ENCODE assay signal across 1 cellular context in the genomic region with DNA sequence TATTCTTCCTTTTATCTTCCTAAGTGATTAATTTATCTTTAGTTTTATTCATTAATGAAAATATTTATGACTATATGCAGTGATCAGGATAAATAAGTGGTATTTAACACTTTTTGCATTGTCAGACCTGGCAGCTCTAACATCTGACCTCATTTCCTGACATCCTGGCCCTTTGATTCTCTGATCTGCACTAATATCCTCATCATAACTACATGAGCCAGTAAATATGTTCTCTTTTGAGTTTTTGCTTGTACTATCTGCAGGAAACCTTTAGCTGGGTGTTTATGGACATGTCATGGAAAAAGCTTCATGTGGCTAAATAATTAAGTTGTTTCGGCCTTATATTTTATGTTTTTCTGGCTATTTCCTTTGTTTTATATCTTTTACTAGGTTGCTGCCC.
TF ChIP-seq lines count a peak whose summit lies in the region.

No MANE protein-coding gene starts in this region.

TF ChIP-seq in WTC11, 78 proteins besides CTCF, POLR2A, EP300 and RAD21:
- no peak for TF ChIP-seq NR2C2 (CRISPR knock-in tag; IDR thresholded peaks at IDR 0.05)
- TF ChIP-seq, protein P1, sequence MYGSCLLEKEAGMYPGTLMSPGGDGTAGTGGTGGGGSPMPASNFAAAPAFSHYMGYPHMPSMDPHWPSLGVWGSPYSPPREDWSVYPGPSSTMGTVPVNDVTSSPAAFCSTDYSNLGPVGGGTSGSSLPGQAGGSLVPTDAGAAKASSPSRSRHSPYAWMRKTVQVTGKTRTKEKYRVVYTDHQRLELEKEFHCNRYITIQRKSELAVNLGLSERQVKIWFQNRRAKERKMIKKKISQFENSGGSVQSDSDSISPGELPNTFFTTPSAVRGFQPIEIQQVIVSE (CRISPR knock-in tag; IDR thresholded peaks at IDR 0.05; ENCODE audit: borderline replicate concordance) = no peak
- TF ChIP-seq, protein P2, sequence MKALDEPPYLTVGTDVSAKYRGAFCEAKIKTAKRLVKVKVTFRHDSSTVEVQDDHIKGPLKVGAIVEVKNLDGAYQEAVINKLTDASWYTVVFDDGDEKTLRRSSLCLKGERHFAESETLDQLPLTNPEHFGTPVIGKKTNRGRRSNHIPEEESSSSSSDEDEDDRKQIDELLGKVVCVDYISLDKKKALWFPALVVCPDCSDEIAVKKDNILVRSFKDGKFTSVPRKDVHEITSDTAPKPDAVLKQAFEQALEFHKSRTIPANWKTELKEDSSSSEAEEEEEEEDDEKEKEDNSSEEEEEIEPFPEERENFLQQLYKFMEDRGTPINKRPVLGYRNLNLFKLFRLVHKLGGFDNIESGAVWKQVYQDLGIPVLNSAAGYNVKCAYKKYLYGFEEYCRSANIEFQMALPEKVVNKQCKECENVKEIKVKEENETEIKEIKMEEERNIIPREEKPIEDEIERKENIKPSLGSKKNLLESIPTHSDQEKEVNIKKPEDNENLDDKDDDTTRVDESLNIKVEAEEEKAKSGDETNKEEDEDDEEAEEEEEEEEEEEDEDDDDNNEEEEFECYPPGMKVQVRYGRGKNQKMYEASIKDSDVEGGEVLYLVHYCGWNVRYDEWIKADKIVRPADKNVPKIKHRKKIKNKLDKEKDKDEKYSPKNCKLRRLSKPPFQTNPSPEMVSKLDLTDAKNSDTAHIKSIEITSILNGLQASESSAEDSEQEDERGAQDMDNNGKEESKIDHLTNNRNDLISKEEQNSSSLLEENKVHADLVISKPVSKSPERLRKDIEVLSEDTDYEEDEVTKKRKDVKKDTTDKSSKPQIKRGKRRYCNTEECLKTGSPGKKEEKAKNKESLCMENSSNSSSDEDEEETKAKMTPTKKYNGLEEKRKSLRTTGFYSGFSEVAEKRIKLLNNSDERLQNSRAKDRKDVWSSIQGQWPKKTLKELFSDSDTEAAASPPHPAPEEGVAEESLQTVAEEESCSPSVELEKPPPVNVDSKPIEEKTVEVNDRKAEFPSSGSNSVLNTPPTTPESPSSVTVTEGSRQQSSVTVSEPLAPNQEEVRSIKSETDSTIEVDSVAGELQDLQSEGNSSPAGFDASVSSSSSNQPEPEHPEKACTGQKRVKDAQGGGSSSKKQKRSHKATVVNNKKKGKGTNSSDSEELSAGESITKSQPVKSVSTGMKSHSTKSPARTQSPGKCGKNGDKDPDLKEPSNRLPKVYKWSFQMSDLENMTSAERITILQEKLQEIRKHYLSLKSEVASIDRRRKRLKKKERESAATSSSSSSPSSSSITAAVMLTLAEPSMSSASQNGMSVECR (CRISPR knock-in tag; IDR thresholded peaks at IDR 0.05; ENCODE audit: borderline replicate concordance) = no peak
- TF ChIP-seq, protein P3, sequence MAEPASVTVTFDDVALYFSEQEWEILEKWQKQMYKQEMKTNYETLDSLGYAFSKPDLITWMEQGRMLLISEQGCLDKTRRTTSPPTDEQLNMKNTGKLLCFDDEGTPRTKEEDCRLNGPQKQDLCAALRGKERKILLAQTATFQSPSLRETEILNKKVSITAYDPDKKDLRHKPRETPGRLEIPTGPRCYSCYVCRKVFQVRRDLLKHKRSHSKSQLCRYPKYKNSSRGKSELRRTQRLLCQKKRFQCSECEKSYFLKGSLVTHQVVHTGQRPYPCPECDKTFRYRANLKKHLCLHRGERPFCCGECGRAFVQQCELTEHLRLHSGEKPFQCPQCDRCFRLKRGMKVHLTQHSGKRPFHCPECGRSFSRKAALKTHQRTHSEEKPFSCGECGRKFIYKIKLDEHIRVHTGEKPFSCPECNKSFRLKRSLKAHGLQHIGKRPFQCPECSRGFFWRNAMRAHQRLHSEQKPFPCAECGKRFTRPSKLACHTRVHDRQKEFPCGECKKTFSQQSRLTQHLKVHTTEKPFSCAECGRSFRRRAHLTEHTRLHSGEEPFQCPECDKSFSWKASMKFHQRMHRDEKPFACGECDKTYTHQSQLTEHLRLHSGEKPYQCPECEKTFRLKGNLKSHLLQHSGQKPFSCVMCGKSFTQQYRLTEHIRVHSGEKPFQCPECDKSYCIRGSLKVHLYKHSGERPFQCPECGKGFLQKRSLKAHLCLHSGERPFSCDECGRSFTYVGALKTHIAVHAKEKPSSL (CRISPR knock-in tag; conservative IDR thresholded peaks at IDR 0.05) = no peak
- TF ChIP-seq TEAD1 (CRISPR knock-in tag; IDR thresholded peaks at IDR 0.05) = no peak
- TF ChIP-seq GRHL2 (CRISPR knock-in tag; IDR thresholded peaks at IDR 0.05; ENCODE audit: insufficient replicate concordance, severe bottlenecking) = no peak
- no peak for TF ChIP-seq ELF4 (CRISPR knock-in tag; IDR thresholded peaks at IDR 0.05; ENCODE audit: low read depth)
- TF ChIP-seq, protein P4, sequence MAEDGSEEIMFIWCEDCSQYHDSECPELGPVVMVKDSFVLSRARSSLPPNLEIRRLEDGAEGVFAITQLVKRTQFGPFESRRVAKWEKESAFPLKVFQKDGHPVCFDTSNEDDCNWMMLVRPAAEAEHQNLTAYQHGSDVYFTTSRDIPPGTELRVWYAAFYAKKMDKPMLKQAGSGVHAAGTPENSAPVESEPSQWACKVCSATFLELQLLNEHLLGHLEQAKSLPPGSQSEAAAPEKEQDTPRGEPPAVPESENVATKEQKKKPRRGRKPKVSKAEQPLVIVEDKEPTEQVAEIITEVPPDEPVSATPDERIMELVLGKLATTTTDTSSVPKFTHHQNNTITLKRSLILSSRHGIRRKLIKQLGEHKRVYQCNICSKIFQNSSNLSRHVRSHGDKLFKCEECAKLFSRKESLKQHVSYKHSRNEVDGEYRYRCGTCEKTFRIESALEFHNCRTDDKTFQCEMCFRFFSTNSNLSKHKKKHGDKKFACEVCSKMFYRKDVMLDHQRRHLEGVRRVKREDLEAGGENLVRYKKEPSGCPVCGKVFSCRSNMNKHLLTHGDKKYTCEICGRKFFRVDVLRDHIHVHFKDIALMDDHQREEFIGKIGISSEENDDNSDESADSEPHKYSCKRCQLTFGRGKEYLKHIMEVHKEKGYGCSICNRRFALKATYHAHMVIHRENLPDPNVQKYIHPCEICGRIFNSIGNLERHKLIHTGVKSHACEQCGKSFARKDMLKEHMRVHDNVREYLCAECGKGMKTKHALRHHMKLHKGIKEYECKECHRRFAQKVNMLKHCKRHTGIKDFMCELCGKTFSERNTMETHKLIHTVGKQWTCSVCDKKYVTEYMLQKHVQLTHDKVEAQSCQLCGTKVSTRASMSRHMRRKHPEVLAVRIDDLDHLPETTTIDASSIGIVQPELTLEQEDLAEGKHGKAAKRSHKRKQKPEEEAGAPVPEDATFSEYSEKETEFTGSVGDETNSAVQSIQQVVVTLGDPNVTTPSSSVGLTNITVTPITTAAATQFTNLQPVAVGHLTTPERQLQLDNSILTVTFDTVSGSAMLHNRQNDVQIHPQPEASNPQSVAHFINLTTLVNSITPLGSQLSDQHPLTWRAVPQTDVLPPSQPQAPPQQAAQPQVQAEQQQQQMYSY (CRISPR knock-in tag; IDR thresholded peaks at IDR 0.05) = no peak
- no peak for TF ChIP-seq ZBTB21 (CRISPR knock-in tag; IDR thresholded peaks at IDR 0.05; ENCODE audit: borderline replicate concordance)
